ENCODE assay signal across 12 cellular contexts in genomic region chr7:8263048-8263447, GRCh38. TPM values are rescaled to one million over a fixed set of nuclear protein-coding genes. Genes with fewer than 3 reads are reported as not detected.
DNase-seq lines count a peak whose midpoint lies in the region; ATAC-seq and TF ChIP-seq lines count a peak whose summit lies in the region.
"Had no signal": no experiment of that assay in that cellular context is flagged by ENCODE, and none has a peak within 500 bp of the region (broad histone marks: within the 10 kb centered on the region; RNA-seq: fewer than 3 reads in every experiment).

No MANE protein-coding gene starts in this region.

- H3K27me3 ChIP-seq in heart left ventricle (peaks cover 0 to 14% (median 0%) of the 10 kb centered on the region in 9 donors), PC-9 (ENCODE audit: insufficient read depth, low read depth) (no peaks in the 10 kb centered on the region), endodermal cell (ENCODE audit: control insufficient read depth, insufficient read depth, low read length, poor library complexity, severe bottlenecking) (peaks cover 28% of the 10 kb centered on the region), smooth muscle cell (ENCODE audit: low read depth) (peaks cover 26% of the 10 kb centered on the region)
- H3K27me3 ChIP-seq: ascending aorta had no signal

- H3K9me2 ChIP-seq in PC-9 (ENCODE audit: insufficient read depth) = no peaks in the 10 kb centered on the region

- no peaks in the 10 kb centered on the region for H3K36me3 ChIP-seq in heart left ventricle
- H3K36me3 ChIP-seq in PC-9 (ENCODE audit: low read depth) = peaks cover 3% of the 10 kb centered on the region; the same call in 1 of the 2 replicates
- H3K36me3 ChIP-seq in endodermal cell (ENCODE audit: control insufficient read depth, insufficient read depth, low read length) = no peaks in the 10 kb centered on the region
- H3K36me3 ChIP-seq in smooth muscle cell (ENCODE audit: low read depth) = no peaks in the 10 kb centered on the region
- H3K36me3 ChIP-seq: ascending aorta had no signal

- H3K27ac ChIP-seq in heart left ventricle (peak overlapping the region in 8 of 12 donors; percentile 89 to 99 (median 96)), PC-9 (peak overlapping the region; percentile 71; the same call in 1 of the 2 replicates), endodermal cell (ENCODE audit: low read depth, low read length) (no peak overlapping the region), smooth muscle cell (ENCODE audit: low read depth) (no peak overlapping the region)
- H3K27ac ChIP-seq: ascending aorta had no signal

- peak overlapping the region; percentile 74 for H3K4me3 Mint-ChIP-seq in endodermal cell

- peaks cover 24% of the 10 kb centered on the region for H3K27me3 Mint-ChIP-seq in endodermal cell (ENCODE audit: insufficient read depth)

- intact Hi-C loops in heart left ventricle (cut with DNase I) (no loop called here), Right ventricle myocardium inferior (cut with DNase I) (no loop called here), PC-9 (cut with micrococcal nuclease; ENCODE audit: unreplicated experiment) (loop anchor here (2.0 kb wide), 1 partner anchor 28 kb away; no protein-coding TSS in a partner anchor)

- H4K20me1 ChIP-seq in PC-9 (ENCODE audit: insufficient read depth) (no peaks in the 10 kb centered on the region), smooth muscle cell (ENCODE audit: low read depth) (no peaks in the 10 kb centered on the region)

- H3K9me3 Mint-ChIP-seq in endodermal cell = no peaks in the 10 kb centered on the region

- no peak for TF ChIP-seq POLR2A in heart left ventricle (IDR thresholded peaks at IDR 0.05)

- H3K27ac Mint-ChIP-seq in endodermal cell = no peak overlapping the region

- peaks cover 6% of the 10 kb centered on the region for H3K4me1 Mint-ChIP-seq in endodermal cell

- ATAC-seq in heart left ventricle = no peak
- ATAC-seq in Right ventricle myocardium inferior = no peak
- no peak for ATAC-seq in HG02981 (IDR thresholded peaks at IDR 0.05; ENCODE audit: unreplicated experiment)

- H3F3A ChIP-seq in PC-9 (ENCODE audit: insufficient read depth, low read depth) (peaks cover 8% of the 10 kb centered on the region; the same call in 1 of the 2 replicates), smooth muscle cell (ENCODE audit: low read depth) (no peaks in the 10 kb centered on the region)

- POLR2A ChIA-PET in PC-9 (lab: Charles Lee; ENCODE audit: unreplicated experiment) = no interaction called here

- H3K4me3 ChIP-seq in heart left ventricle (peak overlapping the region in 7 of 12 donors; percentile 72 to 99 (median 87)), PC-9 (peak overlapping the region; percentile 99), endodermal cell (ENCODE audit: low read length) (peak overlapping the region; percentile 87), smooth muscle cell (peak overlapping the region; percentile 81)

- no peaks in the 10 kb centered on the region for H3K36me3 Mint-ChIP-seq in endodermal cell (ENCODE audit: low read depth)

- H3K79me2 ChIP-seq in PC-9 (ENCODE audit: low read depth) (peaks cover 27% of the 10 kb centered on the region), smooth muscle cell (ENCODE audit: low read depth) (no peaks in the 10 kb centered on the region)

- peak overlapping the region; percentile 89 for H3K4me2 ChIP-seq in PC-9
- no peak overlapping the region for H3K4me2 ChIP-seq in smooth muscle cell

- 70 to 77% (median 72%) methylated on average over 7 of the region's 7 CpGs for WGBS in heart left ventricle, 4 donors
- WGBS in endodermal cell (ENCODE audit: insufficient coverage in 1 of 2, insufficient read length in 1 of 2), 2 experiments = 90 to 97% methylated on average over 5 to 7 of the region's 7 CpGs
- 91% methylated on average over 7 of the region's 7 CpGs for WGBS in smooth muscle cell (ENCODE audit: low lambda C conversion rate)

- H3K9me3 ChIP-seq in heart left ventricle (no peaks in the 10 kb centered on the region), PC-9 (ENCODE audit: insufficient read depth, low read depth) (no peaks in the 10 kb centered on the region), endodermal cell (ENCODE audit: control insufficient read depth, low read length) (no peaks in the 10 kb centered on the region), smooth muscle cell (replicated peaks; ENCODE audit: low read depth) (no peaks in the 10 kb centered on the region)
- H3K9me3 ChIP-seq: ascending aorta had no signal

- CTCF ChIA-PET in PC-9 (lab: Charles Lee) = no interaction called here

- H3K9ac ChIP-seq in endodermal cell (ENCODE audit: extremely low read depth, low read length, poor library complexity, severe bottlenecking) (no peak overlapping the region), smooth muscle cell (ENCODE audit: low read depth) (no peak overlapping the region)

- TF ChIP-seq CTCF in heart left ventricle (IDR thresholded peaks at IDR 0.05) (no peak), PC-9 (conservative IDR thresholded peaks at IDR 0.05) (no peak), endodermal cell (conservative IDR thresholded peaks at IDR 0.05) (no peak), smooth muscle cell (IDR thresholded peaks at IDR 0.05; ENCODE audit: borderline replicate concordance, insufficient read depth, poor library complexity, severe bottlenecking) (no peak)

- no TSS peak for BruUV-seq in PC-9 (replicated peaks; lab: Mats Ljungman, UMichigan)

- DNase-seq in heart left ventricle = no peak
- no peak for DNase-seq in Right ventricle myocardium inferior (ENCODE audit: missing footprints)
- DNase-seq in PC-9 = no peak
- DNase-seq in endodermal cell = no peak
- no peak for DNase-seq in smooth muscle cell (lab: John Stamatoyannopoulos, UW; ENCODE audit: unreplicated experiment)
- no peak for DNase-seq in mucosa of gallbladder (ENCODE audit: low spot score)
- no peak for DNase-seq in kidney glomerular epithelial cell (lab: John Stamatoyannopoulos, UW)
- DNase-seq: activated CD4-positive, alpha-beta T cell treated with anti-CD3 and anti-CD28 coated beads, Interleukin-2, amount 50 U/mL, for 4 hours; stimulated activated CD4-positive, alpha-beta T cell treated with anti-CD3 and anti-CD28 coated beads, Interleukin-12 subunit alpha, Interleukin-12 subunit beta, amount 100 ng/mL, for 4 hours had no signal

- H3K4me1 ChIP-seq in heart left ventricle = peaks cover 0 to 23% (median 4%) of the 10 kb centered on the region in 12 donors
- H3K4me1 ChIP-seq in PC-9 (replicated peaks; ENCODE audit: insufficient read depth) = peaks cover 7% of the 10 kb centered on the region
- H3K4me1 ChIP-seq in endodermal cell (ENCODE audit: control insufficient read depth, insufficient read depth, low read length) = no peaks in the 10 kb centered on the region
- no peaks in the 10 kb centered on the region for H3K4me1 ChIP-seq in smooth muscle cell (ENCODE audit: low read depth)

- H2AFZ ChIP-seq in PC-9 (peak overlapping the region; percentile 95; the same call in 1 of the 2 replicates), smooth muscle cell (ENCODE audit: low read depth) (no peak overlapping the region)

RNA-seq across cellular contexts. Expression of gene ICA1, which starts 1.1 kb away (rescaled TPM):
- 10 to 100 TPM; 37.5 to 74.4 (median 58.7) TPM for total RNA-seq in heart left ventricle
- polyA plus RNA-seq in heart left ventricle = 10 to 100 TPM; 23.8 to 28.8 TPM
- 44.3 TPM for total RNA-seq in Right ventricle myocardium inferior
- total RNA-seq in PC-9 (2021) = 33.8 and 58.6 TPM in 2 replicates
- 10 to 100 TPM; 25.0 to 50.2 TPM for total RNA-seq in endodermal cell
- 5.2 TPM for polyA plus RNA-seq in endodermal cell (2013, experiment 1 of 2)
- polyA plus RNA-seq in endodermal cell (2013, experiment 2 of 2) = 6.5 TPM
- total RNA-seq in smooth muscle cell = 5.0 and 6.3 TPM in 2 replicates
- 4.3 and 8.4 TPM in 2 replicates for polyA plus RNA-seq in smooth muscle cell
- 26.4 TPM for total RNA-seq in mucosa of gallbladder
- total RNA-seq: M059J had no signal

Comparison
In these comparisons a context has a peak if more than half of its experiments do, and no peak if none do; other contexts are left out.
1. H3K27ac ChIP-seq: peak in heart left ventricle (8 of 12) and PC-9 (single experiment); none in endodermal cell (single experiment) and smooth muscle cell (single experiment).
2. Peak in every context shown above with its lines, with median percentiles within 50 percentile points of each other: H3K4me3 ChIP-seq.